9 cellular contexts compared by ENCODE assay signal in the genomic region with DNA sequence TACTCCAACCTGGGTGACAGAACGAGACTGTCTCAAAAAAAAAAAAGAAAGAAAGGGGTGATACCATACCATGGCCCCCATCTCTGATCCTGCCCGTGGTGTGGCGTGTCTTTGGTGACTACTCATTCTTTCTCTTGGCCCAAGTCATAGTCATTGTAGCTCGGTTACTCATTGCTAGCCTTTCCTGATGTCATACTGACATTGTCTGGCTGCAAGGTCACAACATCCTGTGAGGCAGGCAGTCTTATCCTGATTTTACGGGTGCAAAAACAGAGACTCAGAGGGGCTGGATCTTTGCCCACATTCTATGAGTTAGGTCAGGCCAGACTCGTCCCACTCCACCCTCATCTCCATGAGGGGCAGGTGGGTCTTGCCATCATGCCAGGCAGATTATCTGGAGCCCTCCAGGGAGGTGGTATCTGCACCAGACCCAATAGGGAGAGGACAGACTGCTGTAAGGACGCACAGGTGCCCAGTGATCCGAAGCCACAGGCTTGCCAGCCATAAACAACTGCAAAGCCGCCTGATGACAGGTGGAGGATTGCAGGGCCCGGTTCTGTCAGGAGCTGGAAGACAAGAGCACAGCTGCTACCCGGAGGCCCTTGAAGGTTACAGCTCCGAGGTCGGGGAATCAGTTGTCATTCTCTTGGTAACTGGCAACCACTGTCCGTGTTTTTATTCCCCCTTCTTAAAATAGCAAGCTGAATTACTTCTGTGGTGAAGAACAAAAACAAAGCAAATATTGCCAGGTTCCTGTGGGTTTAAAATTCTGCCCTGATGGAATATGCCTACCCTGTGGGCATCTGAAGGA. TPM values are rescaled to one million over a fixed set of nuclear protein-coding genes. Genes with fewer than 3 reads are reported as not detected.
A peak's percentile ranks its signal among the peaks of the same experiment; 100 is the strongest.
DNase-seq lines count a peak whose midpoint lies in the region; ATAC-seq, FAIRE-seq and TF ChIP-seq lines count a peak whose summit lies in the region.
"Had no signal": no experiment of that assay in that cellular context is flagged by ENCODE, and none has a peak within 500 bp of the region (broad histone marks: within the 10 kb centered on the region; RNA-seq: fewer than 3 reads in every experiment).

No MANE protein-coding gene starts in this region.

- H3K9me3 Mint-ChIP-seq in activated CD4-positive, alpha-beta memory T cell treated with anti-CD3 and anti-CD28 coated beads, Interleukin-2, amount 10 ng/mL, durations not matched to agents 7 days and 5 days = no peaks in the 10 kb centered on the region
- H3K9me3 Mint-ChIP-seq: activated naive CD4-positive, alpha-beta T cell treated with anti-CD3 and anti-CD28 coated beads, Interleukin-2, amount 50 U/mL, for 24 hours had no signal

- H3K27ac Mint-ChIP-seq in activated CD4-positive, alpha-beta memory T cell treated with anti-CD3 and anti-CD28 coated beads, Interleukin-2, amount 10 ng/mL, durations not matched to agents 7 days and 5 days = peak overlapping the region; percentile 31

- peak; percentile 89 for DNase-seq in AG10803 (ENCODE audit: low read depth)
- DNase-seq in HTR-8/SVneo (ENCODE audit: insufficient read length, low spot score) = peak; percentile 22
- DNase-seq in activated CD4-positive, alpha-beta memory T cell treated with anti-CD3 and anti-CD28 coated beads, Interleukin-2, amount 10 ng/mL, durations not matched to agents 7 days and 5 days = peak; percentile 38
- peak; percentile 72 for DNase-seq in Right ventricle myocardium superior
- peak; percentile 25 for DNase-seq in stimulated activated naive CD8-positive, alpha-beta T cell treated with anti-CD3 and anti-CD28 coated beads, Interleukin-15, Interleukin-2, amounts not matched to agents 100 U/mL and 50 U/mL, for 24 hours
- DNase-seq in nucleus accumbens (lab: John Stamatoyannopoulos, UW) = no peak

- POLR2A ChIA-PET in activated CD4-positive, alpha-beta memory T cell treated with anti-CD3 and anti-CD28 coated beads, Interleukin-2, amount 10 ng/mL, durations not matched to agents 7 days and 5 days (lab: Charles Lee) = interaction anchor here (1.1 to 1.8 kb wide), 2 partner anchors 14 to 17 kb away, joined by 4 to 6 read pairs; a partner anchor contains a TSS

- peak; percentile 61 for ATAC-seq in Right ventricle myocardium superior (ENCODE audit: poor library complexity)
- ATAC-seq in stimulated activated naive CD8-positive, alpha-beta T cell treated with anti-CD3 and anti-CD28 coated beads, Interleukin-15, Interleukin-2, amounts not matched to agents 100 U/mL and 50 U/mL, for 24 hours = peak; percentile 74
- ATAC-seq in GM18505 (IDR thresholded peaks at IDR 0.05; ENCODE audit: unreplicated experiment) = no peak
- no peak for ATAC-seq in HG02571 (IDR thresholded peaks at IDR 0.05; ENCODE audit: unreplicated experiment)

- TF ChIP-seq CTCF in AG10803 (conservative IDR thresholded peaks at IDR 0.05; ENCODE audit: low read length) = no peak

- no peak overlapping the region for H3K4me3 Mint-ChIP-seq in activated CD4-positive, alpha-beta memory T cell treated with anti-CD3 and anti-CD28 coated beads, Interleukin-2, amount 10 ng/mL, durations not matched to agents 7 days and 5 days
- H3K4me3 Mint-ChIP-seq: activated naive CD4-positive, alpha-beta T cell treated with anti-CD3 and anti-CD28 coated beads, Interleukin-2, amount 50 U/mL, for 24 hours had no signal

- H3K4me3 ChIP-seq in AG10803 (ENCODE audit: low read length) = no peak overlapping the region

- CTCF ChIA-PET in activated CD4-positive, alpha-beta memory T cell treated with anti-CD3 and anti-CD28 coated beads, Interleukin-2, amount 10 ng/mL, durations not matched to agents 7 days and 5 days (lab: Charles Lee) = interaction anchor here (0.7 to 1.6 kb wide), 2 partner anchors 14 to 24 kb away, joined by 4 to 5 read pairs; a partner anchor contains a TSS

- no peak for FAIRE-seq in HTR-8/SVneo (lab: Jason Lieb, UNC)

- TF ChIP-seq POLR2A in GM18505 (IDR thresholded peaks at IDR 0.05; ENCODE audit: borderline replicate concordance, extremely low read depth, insufficient read depth, insufficient read length) = no peak

- no peaks in the 10 kb centered on the region for H3K27me3 Mint-ChIP-seq in activated CD4-positive, alpha-beta memory T cell treated with anti-CD3 and anti-CD28 coated beads, Interleukin-2, amount 10 ng/mL, durations not matched to agents 7 days and 5 days
- H3K27me3 Mint-ChIP-seq: activated naive CD4-positive, alpha-beta T cell treated with anti-CD3 and anti-CD28 coated beads, Interleukin-2, amount 50 U/mL, for 24 hours had no signal

- H3K4me1 Mint-ChIP-seq in activated CD4-positive, alpha-beta memory T cell treated with anti-CD3 and anti-CD28 coated beads, Interleukin-2, amount 10 ng/mL, durations not matched to agents 7 days and 5 days = peaks cover 75% of the 10 kb centered on the region

- peaks cover 4% of the 10 kb centered on the region for H3K36me3 Mint-ChIP-seq in activated CD4-positive, alpha-beta memory T cell treated with anti-CD3 and anti-CD28 coated beads, Interleukin-2, amount 10 ng/mL, durations not matched to agents 7 days and 5 days (ENCODE audit: low read depth)
- H3K36me3 Mint-ChIP-seq: activated naive CD4-positive, alpha-beta T cell treated with anti-CD3 and anti-CD28 coated beads, Interleukin-2, amount 50 U/mL, for 24 hours had no signal

- intact Hi-C loops in Right ventricle myocardium superior (cut with DNase I) = no loop called here

RNA-seq across cellular contexts. Expression of a gene that starts 13.8 kb away (rescaled TPM):
- total RNA-seq in activated CD4-positive, alpha-beta memory T cell treated with anti-CD3 and anti-CD28 coated beads, Interleukin-2, amount 10 ng/mL, durations not matched to agents 7 days and 5 days = 10 to 100 TPM; 37.3 to 41.4 TPM
- total RNA-seq in Right ventricle myocardium superior = 68.6 TPM

RNA-seq across cellular contexts. Expression of a gene that starts 56.2 kb away (rescaled TPM):
- 10 to 100 TPM; 32.5 to 36.6 TPM for total RNA-seq in activated CD4-positive, alpha-beta memory T cell treated with anti-CD3 and anti-CD28 coated beads, Interleukin-2, amount 10 ng/mL, durations not matched to agents 7 days and 5 days
- 7.5 TPM for total RNA-seq in Right ventricle myocardium superior

Comparison
In these comparisons a context has a peak if more than half of its experiments do, and no peak if none do; other contexts are left out.
1. DNase-seq: peak in AG10803 (single experiment), HTR-8/SVneo (single experiment), activated CD4-positive, alpha-beta memory T cell treated with anti-CD3 and anti-CD28 coated beads, Interleukin-2, amount 10 ng/mL, durations not matched to agents 7 days and 5 days (single experiment), Right ventricle myocardium superior (single experiment) and stimulated activated naive CD8-positive, alpha-beta T cell treated with anti-CD3 and anti-CD28 coated beads, Interleukin-15, Interleukin-2, amounts not matched to agents 100 U/mL and 50 U/mL, for 24 hours (single experiment); none in nucleus accumbens (0 of 56).
2. ATAC-seq: peak in Right ventricle myocardium superior (single experiment) and stimulated activated naive CD8-positive, alpha-beta T cell treated with anti-CD3 and anti-CD28 coated beads, Interleukin-15, Interleukin-2, amounts not matched to agents 100 U/mL and 50 U/mL, for 24 hours (single experiment); none in GM18505 (single experiment) and HG02571 (single experiment).